Comparison of ENCODE assay signal across 1 cellular context in the genomic region with DNA sequence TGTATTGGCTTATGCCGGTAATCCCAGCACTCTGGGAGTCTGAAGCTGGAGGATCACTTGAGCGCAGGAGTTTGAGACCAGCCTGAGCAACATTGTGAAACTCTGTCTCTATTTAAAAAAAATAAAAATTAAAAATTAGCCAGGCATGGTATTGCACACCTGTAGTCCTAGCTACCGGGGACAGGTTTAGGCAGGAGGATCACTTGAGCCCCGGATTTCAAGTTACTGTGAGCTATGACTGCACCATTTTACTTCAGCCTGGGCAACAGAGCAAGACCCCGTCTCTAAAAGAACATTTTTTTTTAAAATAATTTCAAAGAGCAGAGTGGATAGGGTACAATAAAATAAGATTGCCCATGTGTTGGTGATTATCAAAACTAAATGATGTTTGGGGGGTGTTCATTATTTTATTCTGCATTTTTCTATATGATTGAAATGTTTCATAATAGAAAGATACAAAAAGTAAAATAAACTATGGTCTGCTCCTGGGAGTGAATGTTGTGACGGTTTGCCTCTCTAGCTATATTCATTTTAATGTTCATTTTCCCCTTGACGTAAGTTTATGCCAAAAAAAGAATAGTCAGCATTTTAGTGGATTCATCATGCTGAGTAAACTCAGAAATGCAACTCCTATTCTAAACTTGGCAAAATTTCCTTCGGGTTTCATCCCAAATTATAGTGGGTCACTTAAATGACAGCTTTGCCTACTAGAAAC.
TF ChIP-seq lines count a peak whose summit lies in the region.

No MANE protein-coding gene starts in this region.

TF ChIP-seq in GM23338, 12 proteins besides CTCF, POLR2A, EP300 and RAD21 (continued from another document):
- TF ChIP-seq JUNB (IDR thresholded peaks at IDR 0.05; ENCODE audit: unreplicated experiment) (no peak), ZNF331 (CRISPR knock-in tag; IDR thresholded peaks at IDR 0.05; ENCODE audit: low read depth) (no peak), EZH2phosphoT487 (IDR thresholded peaks at IDR 0.05; ENCODE audit: unreplicated experiment) (no peak), NANOG (IDR thresholded peaks at IDR 0.05; ENCODE audit: borderline replicate concordance) (no peak), REST (IDR thresholded peaks at IDR 0.05; ENCODE audit: unreplicated experiment) (no peak)
